29 cellular contexts compared by ENCODE assay signal in the genomic region with DNA sequence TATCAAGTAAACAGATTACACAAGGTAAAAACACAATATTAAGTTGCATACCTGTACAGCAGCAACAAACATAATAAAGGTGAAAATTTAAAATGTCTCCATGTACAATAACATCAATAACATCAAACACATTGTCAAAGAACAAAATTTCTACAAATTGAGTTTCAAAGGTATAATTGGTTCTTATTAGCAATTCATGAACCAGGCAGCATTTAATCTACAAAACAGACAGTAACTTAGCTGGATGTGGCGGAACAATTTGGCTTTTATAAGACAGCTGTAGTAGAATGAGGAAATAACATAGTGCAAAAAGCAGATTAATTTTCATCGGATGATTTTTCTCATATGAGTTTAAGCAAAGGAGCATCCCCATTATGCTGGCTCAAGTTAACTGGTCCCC.
"Had no signal": no experiment of that assay in that cellular context is flagged by ENCODE, and none has a peak within 500 bp of the region (broad histone marks: within the 10 kb centered on the region; RNA-seq: fewer than 3 reads in every experiment).

No MANE protein-coding gene starts in this region.

- H3K4me3 ChIP-seq: adrenal gland, ascending aorta, body of pancreas, breast epithelium, cardiac muscle cell had no signal

- DNase-seq: activated effector memory CD4-positive, alpha-beta T cell treated with anti-CD3 and anti-CD28 coated beads, Interleukin-2, amount 50 U/mL, for 16 hours; activated effector memory CD4-positive, alpha-beta T cell treated with Interleukin-2 at 50 U/mL for 16 hours; activated gamma-delta T cell; activated gamma-delta T cell treated with Interleukin-2 at 50 U/mL for 16 hours; activated naive CD4-positive, alpha-beta T cell; activated naive CD4-positive, alpha-beta T cell treated with anti-CD3 and anti-CD28 coated beads for 36 hours; activated naive CD4-positive, alpha-beta T cell treated with anti-CD3 and anti-CD28 coated beads, Interleukin-2, amount 10 ng/mL, durations not matched to agents 7 days and 5 days; activated naive CD4-positive, alpha-beta T cell treated with anti-CD3 and anti-CD28 coated beads, Interleukin-2, amount 50 U/mL, for 16 hours; activated naive CD4-positive, alpha-beta T cell treated with Interleukin-2 at 50 U/mL for 16 hours; activated naive CD8-positive, alpha-beta T cell treated with anti-CD3 and anti-CD28 coated beads for 36 hours; activated naive CD8-positive, alpha-beta T cell treated with anti-CD3 and anti-CD28 coated beads, Interleukin-2, amount 10 ng/mL, durations not matched to agents 7 days and 5 days; activated naive CD8-positive, alpha-beta T cell treated with anti-CD3 and anti-CD28 coated beads, Interleukin-2, amount 50 U/mL, for 24 hours; activated T-cell treated with anti-CD3 and anti-CD28 coated beads, Interleukin-2, amount 50 U/mL, for 24 hours; activated T-cell treated with anti-CD3 and anti-CD28 coated beads, Interleukin-2, amount 50 U/mL, for 4 hours; activated T-cell treated with anti-CD3 and anti-CD28 coated beads, Interleukin-2, amount 50 U/mL, for 48 hours; activated T-cell treated with anti-CD3 and anti-CD28 coated beads, Interleukin-2, amount 50 U/mL, for 72 hours; adrenal gland; amniotic stem cell; amygdala; anterior cingulate cortex; aorta; body of pancreas; brain microvascular endothelial cell; caudate nucleus; central memory CD4-positive, alpha-beta T cell; cerebellar nuclear complex had no signal

- H3K4me1 ChIP-seq: adrenal gland, ascending aorta, body of pancreas, breast epithelium had no signal

- H3K9me3 ChIP-seq: adrenal gland, ascending aorta, body of pancreas, breast epithelium had no signal

- H3K36me3 ChIP-seq: adrenal gland, ascending aorta, brain microvascular endothelial cell, breast epithelium, cardiac muscle cell had no signal

- H3K27ac ChIP-seq: adrenal gland, ascending aorta, body of pancreas, brain microvascular endothelial cell, breast epithelium, cardiac muscle cell had no signal
